In genomic region chr15:80674245-80674614, GRCh38 we compare ENCODE assay signal across 1 cellular context.
TF ChIP-seq lines count a peak whose summit lies in the region.

No MANE protein-coding gene starts in this region.

TF ChIP-seq in GM12878, 131 proteins besides CTCF, POLR2A, EP300 and RAD21 (continued from another document):
- TF ChIP-seq RELB (IDR thresholded peaks at IDR 0.05; ENCODE audit: low read depth) (peak; percentile 88), SP1 (IDR thresholded peaks at IDR 0.05; ENCODE audit: low read depth, low read length) (peak; percentile 24), IKZF2 (IDR thresholded peaks at IDR 0.05) (peak; percentile 78 to 79), IKZF1 (conservative IDR thresholded peaks at IDR 0.05) (peak; percentile 78), PAX5 (IDR thresholded peaks at IDR 0.05; ENCODE audit: borderline replicate concordance, low read depth, low read length) (peak; percentile 15; the same call in 1 of the 2 replicates), EED (IDR thresholded peaks at IDR 0.05; ENCODE audit: low read depth) (peak; percentile 77), BCL11A (IDR thresholded peaks at IDR 0.05; ENCODE audit: low read depth, low read length) (peak; percentile 49; the same call in 1 of the 2 replicates), RELA (IDR thresholded peaks at IDR 0.05; ENCODE audit: borderline replicate concordance, partially characterized antibody) (peak; percentile 73), RUNX3 (IDR thresholded peaks at IDR 0.05; ENCODE audit: low read length) (peak; percentile 63), TBL1XR1 (IDR thresholded peaks at IDR 0.05; ENCODE audit: low read depth, low read length) (no peak), SPI1 (IDR thresholded peaks at IDR 0.05; ENCODE audit: borderline replicate concordance, insufficient read depth, low read depth, low read length) (peak; percentile 30; the same call in 1 of the 2 replicates), ATF2 (IDR thresholded peaks at IDR 0.05; ENCODE audit: low read length) (0 out of 2 replicates have a peak, but pooled peaks have one; percentile 29), NFIC (IDR thresholded peaks at IDR 0.05; ENCODE audit: low read depth, low read length) (peak; percentile 61), GATAD2B (conservative IDR thresholded peaks at IDR 0.05; ENCODE audit: low read depth) (peak; percentile 63; the same call in 1 of the 2 replicates), NKRF (conservative IDR thresholded peaks at IDR 0.05) (no peak)
